ENCODE assay signal across 1 cellular context in the genomic region with DNA sequence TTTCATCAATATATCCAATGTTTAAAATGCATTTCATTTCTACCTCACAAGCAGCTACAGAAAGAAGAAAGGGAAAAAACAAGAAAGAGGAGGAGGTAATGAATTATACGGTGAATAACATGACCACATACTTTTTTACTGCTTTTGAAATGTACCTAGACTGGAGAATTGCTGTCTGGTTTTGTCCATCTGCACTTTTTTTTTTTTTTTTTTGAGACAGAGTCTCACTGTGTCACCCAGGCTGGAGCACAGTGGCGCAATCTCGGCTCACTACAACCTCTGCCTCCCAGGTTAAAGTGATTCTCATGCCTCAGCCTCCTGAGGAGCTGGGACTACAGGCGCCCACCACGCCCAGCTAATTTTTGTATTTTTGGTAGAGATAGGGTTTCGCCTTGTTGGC.
TF ChIP-seq lines count a peak whose summit lies in the region.

No MANE protein-coding gene starts in this region.

TF ChIP-seq in IMR-90, 13 proteins besides CTCF, POLR2A, EP300 and RAD21:
- peak; percentile 40; the same call in 1 of the 2 replicates for TF ChIP-seq CEBPB (IDR thresholded peaks at IDR 0.05; ENCODE audit: low read depth, low read length)
